Comparison of ENCODE assay signal across 9 cellular contexts in the genomic region with DNA sequence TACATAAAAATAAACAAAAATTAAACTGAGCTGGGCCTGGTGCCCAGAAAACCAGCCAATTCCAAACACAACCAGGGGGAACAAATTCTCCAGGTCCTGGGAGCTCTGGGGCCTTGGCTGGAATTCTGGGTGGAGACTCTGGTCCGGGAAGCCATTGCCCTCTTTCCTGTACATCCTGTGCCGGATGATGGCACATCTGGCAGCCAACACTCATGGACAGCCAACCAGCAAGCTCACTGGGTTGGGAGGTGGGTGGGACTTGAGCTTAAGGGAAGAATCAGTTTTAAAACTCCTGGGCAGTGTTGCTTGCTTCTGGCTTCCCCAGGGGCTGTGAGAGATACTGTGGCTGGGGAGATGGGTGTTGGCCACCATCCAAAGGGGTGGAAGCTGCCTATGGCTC. TPM values are rescaled to one million over a fixed set of nuclear protein-coding genes. Genes with fewer than 3 reads are reported as not detected.
A peak's percentile ranks its signal among the peaks of the same experiment; 100 is the strongest.
DNase-seq lines count a peak whose midpoint lies in the region; ATAC-seq and TF ChIP-seq lines count a peak whose summit lies in the region.
"Had no signal": no experiment of that assay in that cellular context is flagged by ENCODE, and none has a peak within 500 bp of the region (broad histone marks: within the 10 kb centered on the region; RNA-seq: fewer than 3 reads in every experiment).

No MANE protein-coding gene starts in this region.

- intact Hi-C loops in sciatic nerve (cut with DNase I) = no loop called here

- H3K36me3 ChIP-seq in SJSA1 = no peaks in the 10 kb centered on the region

- in situ Hi-C loops in Caki2 (cut with HindIII; ENCODE audit: low pct_unique_long_range_greater_than_20kb, low sequenced_read_pairs) = no loop called here

- H3K9me3 ChIP-seq in SJSA1 (replicated peaks) = no peaks in the 10 kb centered on the region
- H3K9me3 ChIP-seq: Caco-2 had no signal

- DNase-seq in Caki2 (ENCODE audit: low read depth) = peak; percentile 33
- DNase-seq in SJSA1 (ENCODE audit: low read depth in 1 of 2, low spot score in 2 of 2) = no peak
- DNase-seq in fibroblast of peridontal ligament (ENCODE audit: extremely low read depth) = peak; percentile 61
- no peak for DNase-seq in sciatic nerve (ENCODE audit: low spot score)
- DNase-seq in omental fat pad (ENCODE audit: low spot score) = no peak
- no peak for DNase-seq in AML-193 (lab: John Stamatoyannopoulos, UW)
- DNase-seq in DMS53 treated with DMSO at 0.1 percent for 48 hours (lab: John Stamatoyannopoulos, UW; ENCODE audit: unreplicated experiment) = no peak

- ATAC-seq in sciatic nerve = peak; percentile 49
- no peak for ATAC-seq in omental fat pad (ENCODE audit: low FRiP score)
- no peak for ATAC-seq in GM21825 (IDR thresholded peaks at IDR 0.05; ENCODE audit: unreplicated experiment)

- peak overlapping the region; percentile 37; the same call in 1 of the 2 replicates for H3K27ac ChIP-seq in SJSA1

- H3K4me3 ChIP-seq in SJSA1 = no peak overlapping the region

- peaks cover 10% of the 10 kb centered on the region for H3K4me1 ChIP-seq in SJSA1 (replicated peaks)
- H3K4me1 ChIP-seq: Caco-2 had no signal

- H3K27me3 ChIP-seq in SJSA1 (replicated peaks) = peaks cover 4% of the 10 kb centered on the region; the same call in 1 of the 2 replicates

- TF ChIP-seq CTCF in omental fat pad (IDR thresholded peaks at IDR 0.05) = no peak

RNA-seq across cellular contexts. Expression of a gene that starts 56.1 kb away (rescaled TPM):
- 27.3 and 41.1 TPM in 2 replicates for total RNA-seq in Caki2 (2014; rRNA removed; shearing (Covaris generic); ENCODE audit: low replicate concordance)
- total RNA-seq in SJSA1 (2014; rRNA removed; shearing (Covaris generic)) = 0.53 TPM in 1 of 2 replicates, not detected in the other
- 36.4 TPM for total RNA-seq in sciatic nerve
- 100 to 1,000 TPM in 1 of 4 donors, 10 to 100 TPM in 3; 10.6 to 148 (median 50.6) TPM for total RNA-seq in omental fat pad

Comparison
In these comparisons a context has a peak if more than half of its experiments do, and no peak if none do; other contexts are left out.
1. DNase-seq: peak in Caki2 (single experiment) and fibroblast of peridontal ligament (single experiment); none in SJSA1 (0 of 2), sciatic nerve (single experiment), omental fat pad (single experiment), AML-193 (0 of 2) and DMS53 treated with DMSO at 0.1 percent for 48 hours (single experiment).